ENCODE assay signal across 8 cellular contexts in the genomic region with DNA sequence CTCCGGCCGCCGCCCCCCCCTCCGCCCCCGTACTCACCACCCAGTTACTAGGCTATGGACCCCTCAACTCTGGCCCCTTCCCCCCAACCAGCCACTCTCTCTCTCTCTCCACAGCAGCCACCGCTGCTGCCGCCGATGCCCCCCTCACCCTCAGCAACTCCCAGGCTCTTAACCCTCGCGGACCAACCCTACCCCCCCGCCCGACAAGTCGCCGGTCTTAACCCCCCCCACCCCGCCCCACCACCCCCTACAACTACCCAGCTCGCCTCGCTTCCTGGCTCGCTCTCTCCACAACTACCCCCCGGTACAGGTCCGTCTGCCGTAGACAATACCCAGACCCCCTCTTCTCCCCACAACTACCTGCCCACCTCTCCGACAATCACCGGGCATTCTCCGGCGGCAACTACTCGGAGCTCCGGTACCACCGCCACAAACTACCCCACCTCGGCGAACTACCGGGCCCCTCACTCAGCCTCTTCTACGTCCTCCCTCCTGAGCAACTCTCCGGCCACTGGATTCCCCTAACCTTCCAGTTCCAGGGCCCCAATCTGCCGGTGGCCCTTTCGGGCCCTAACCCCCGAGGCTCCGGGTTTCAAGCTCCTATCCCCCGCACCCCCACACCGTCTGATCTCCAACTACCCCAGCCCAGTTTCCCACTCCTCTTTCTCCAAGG. TPM values are rescaled to one million over a fixed set of nuclear protein-coding genes. Genes with fewer than 3 reads are reported as not detected.
DNase-seq lines count a peak whose midpoint lies in the region; ATAC-seq, FAIRE-seq and TF ChIP-seq lines count a peak whose summit lies in the region.

No MANE protein-coding gene starts in this region.

- ATAC-seq in thoracic aorta (ENCODE audit: insufficient number of reproducible peaks, low FRiP score, low read depth) = no peak
- ATAC-seq in GM18870 (IDR thresholded peaks at IDR 0.05; ENCODE audit: unreplicated experiment) = no peak
- no peak for ATAC-seq in GM21381 (IDR thresholded peaks at IDR 0.05; ENCODE audit: unreplicated experiment)

- intact Hi-C loops in lower leg skin (cut with DNase I; ENCODE audit: low total_unique reads) = no loop called here

- H3K4me2 ChIP-seq in DOHH2 (ENCODE audit: low read length) = peak overlapping the region; percentile 76

- H4K20me1 ChIP-seq in DOHH2 (ENCODE audit: control insufficient read depth, insufficient read depth, low read depth, low read length) = peaks cover 8% of the 10 kb centered on the region; the same call in 1 of the 2 replicates

- H3K27me3 ChIP-seq in DOHH2 (ENCODE audit: control insufficient read depth, low read length) (no peaks in the 10 kb centered on the region), bronchial epithelial cell (ENCODE audit: control insufficient read depth, insufficient read depth, low read length) (no peaks in the 10 kb centered on the region), thoracic aorta (replicated peaks; ENCODE audit: insufficient read depth) (no peaks in the 10 kb centered on the region)

- H3K36me3 ChIP-seq in DOHH2 (ENCODE audit: control insufficient read depth, low read length) = peaks cover 65% of the 10 kb centered on the region
- H3K36me3 ChIP-seq in bronchial epithelial cell (ENCODE audit: control insufficient read depth, insufficient read depth, low read length) = peaks cover 17% of the 10 kb centered on the region
- peaks cover 11% of the 10 kb centered on the region for H3K36me3 ChIP-seq in thoracic aorta

- peaks cover 51% of the 10 kb centered on the region for H3F3A ChIP-seq in DOHH2 (ENCODE audit: control insufficient read depth, insufficient read depth)

- DNase-seq in NCI-H69 (lab: John Stamatoyannopoulos, UW) (peak; percentile 52), bronchial epithelial cell (ENCODE audit: low read depth) (no peak), lower leg skin (ENCODE audit: low spot score in 2 of 2) (no peak), thoracic aorta (ENCODE audit: low spot score) (no peak), DMS153 (lab: John Stamatoyannopoulos, UW) (no peak)

- H3K9me3 ChIP-seq in DOHH2 (ENCODE audit: control insufficient read depth, insufficient read depth, low read length) (no peaks in the 10 kb centered on the region), thoracic aorta (no peaks in the 10 kb centered on the region)

- FAIRE-seq in bronchial epithelial cell (lab: Jason Lieb, UNC) = no peak

- H3K27ac ChIP-seq in DOHH2 (ENCODE audit: low read depth, low read length) (peak overlapping the region; percentile 84), thoracic aorta (peak overlapping the region; percentile 84 to 91)

- H3K9me2 ChIP-seq in DOHH2 (replicated peaks; ENCODE audit: control insufficient read depth, low read length) = no peaks in the 10 kb centered on the region

- TF ChIP-seq POLR2A in lower leg skin (IDR thresholded peaks at IDR 0.05) = no peak

- 0 to 1% methylated on average over 26 to 31 of the region's 39 CpGs for WGBS in lower leg skin, 2 donors

- H3K4me3 ChIP-seq in DOHH2 (ENCODE audit: low read length) (peak overlapping the region; percentile 97), bronchial epithelial cell (ENCODE audit: low read depth, low read length) (peak overlapping the region; percentile 74), lower leg skin (ENCODE audit: low read depth, poor library complexity, severe bottlenecking) (peak overlapping the region; percentile 99), thoracic aorta (peak overlapping the region; percentile 97)

- peaks cover 69% of the 10 kb centered on the region for H3K79me2 ChIP-seq in DOHH2 (ENCODE audit: control insufficient read depth, low read length)

- TF ChIP-seq CTCF in DOHH2 (IDR thresholded peaks at IDR 0.05; ENCODE audit: low read depth, low read length, poor library complexity, severe bottlenecking) = no peak
- TF ChIP-seq CTCF in bronchial epithelial cell (IDR thresholded peaks at IDR 0.05; ENCODE audit: insufficient read depth, low read length, severe bottlenecking) = no peak
- no peak for TF ChIP-seq CTCF in lower leg skin (IDR thresholded peaks at IDR 0.05)
- no peak for TF ChIP-seq CTCF in thoracic aorta (IDR thresholded peaks at IDR 0.05)

- peaks cover 60% of the 10 kb centered on the region for H3K4me1 ChIP-seq in DOHH2 (ENCODE audit: control insufficient read depth, low read length)
- H3K4me1 ChIP-seq in thoracic aorta (ENCODE audit: control insufficient read depth in 1 of 2, low read depth in 2 of 2) = peaks cover 29 to 36% of the 10 kb centered on the region in 2 donors

RNA-seq across cellular contexts. Expression of gene PHF23, which starts 0.7 kb away (rescaled TPM):
- total RNA-seq in bronchial epithelial cell (27.4 and 34.9 TPM in 2 replicates), lower leg skin (10 to 100 TPM; 23.4 to 32.5 (median 27.9) TPM), thoracic aorta (10 to 100 TPM; 25.1 to 44.7 TPM)

RNA-seq across cellular contexts. Expression of gene GABARAP, which starts 3.7 kb away (rescaled TPM):
- 50.8 and 64.3 TPM in 2 replicates for total RNA-seq in bronchial epithelial cell
- 100 to 1,000 TPM; 253 to 667 (median 538) TPM for total RNA-seq in lower leg skin
- total RNA-seq in thoracic aorta = 100 to 1,000 TPM; 187 to 446 TPM

RNA-seq across cellular contexts. Expression of gene DVL2, which starts 4.2 kb away (rescaled TPM):
- total RNA-seq in bronchial epithelial cell (52.1 and 55.3 TPM in 2 replicates), lower leg skin (10 to 100 TPM; 51.7 to 87.5 (median 67.8) TPM), thoracic aorta (10 to 100 TPM; 52.8 to 68.5 TPM)

RNA-seq across cellular contexts. Expression of gene CTDNEP1, which starts 13.0 kb away (rescaled TPM):
- 17.6 and 25.3 TPM in 2 replicates for total RNA-seq in bronchial epithelial cell
- total RNA-seq in lower leg skin = 10 to 100 TPM; 55.3 to 79.2 (median 70.4) TPM
- 10 to 100 TPM; 51.3 to 51.7 TPM for total RNA-seq in thoracic aorta

RNA-seq across cellular contexts. Expression of gene ELP5, which starts 13.5 kb away (rescaled TPM):
- 16.5 and 20.0 TPM in 2 replicates for total RNA-seq in bronchial epithelial cell
- 10 to 100 TPM; 10.8 to 20.6 (median 17.1) TPM for total RNA-seq in lower leg skin
- total RNA-seq in thoracic aorta = 10 to 100 TPM; 15.8 to 19.0 TPM
